ENCODE assay signal across 9 cellular contexts in the genomic region with DNA sequence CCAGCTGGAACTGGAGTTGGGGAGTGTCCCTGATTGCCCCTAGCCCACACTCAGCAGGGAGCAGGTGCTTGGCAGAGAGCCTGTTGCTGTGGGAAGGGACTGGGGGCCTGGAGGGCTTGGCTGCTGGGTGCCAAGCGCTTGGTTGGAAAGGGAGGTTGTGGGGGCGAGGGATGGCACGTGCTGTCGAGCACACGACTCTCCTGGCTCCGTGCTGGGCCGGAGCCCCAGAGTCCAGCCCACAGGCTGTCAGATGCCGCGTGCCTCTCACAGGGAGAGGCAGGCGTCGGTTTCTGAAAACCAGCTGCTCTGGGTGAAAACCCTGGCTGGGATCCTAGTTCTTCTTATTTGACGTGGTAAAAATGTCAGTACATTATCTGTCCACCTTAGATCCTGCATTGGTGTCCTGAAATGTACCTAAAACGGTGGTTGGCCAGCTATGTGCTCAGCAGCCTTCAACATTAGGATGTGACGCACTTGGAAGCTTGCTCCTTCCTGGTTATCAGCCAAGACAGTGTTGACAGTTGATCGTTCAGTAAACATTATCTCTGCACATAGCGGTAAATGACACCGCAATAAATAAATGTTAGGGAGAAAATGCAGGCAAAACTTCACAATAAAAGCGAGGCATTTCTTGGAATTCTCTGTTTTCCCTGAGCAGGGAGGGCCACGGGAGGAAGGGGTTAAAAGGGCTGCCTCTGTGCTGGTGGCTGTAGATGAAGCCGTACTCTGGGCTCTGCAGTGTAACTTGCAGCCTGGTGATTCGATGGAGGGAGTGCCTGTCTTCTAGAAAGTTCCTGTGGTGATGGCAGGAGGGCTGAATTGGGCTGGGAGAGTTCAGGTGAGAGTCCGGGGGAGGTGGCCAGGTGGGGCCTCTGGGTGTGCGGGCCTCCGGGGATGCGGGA. TPM values are rescaled to one million over a fixed set of nuclear protein-coding genes. Genes with fewer than 3 reads are reported as not detected.
DNase-seq lines count a peak whose midpoint lies in the region; ATAC-seq and TF ChIP-seq lines count a peak whose summit lies in the region.
"Had no signal": no experiment of that assay in that cellular context is flagged by ENCODE, and none has a peak within 500 bp of the region (broad histone marks: within the 10 kb centered on the region; RNA-seq: fewer than 3 reads in every experiment).

No MANE protein-coding gene starts in this region.

- no peaks in the 10 kb centered on the region for H3K9me3 ChIP-seq in CD4-positive, CD25-positive, alpha-beta regulatory T cell (ENCODE audit: control insufficient read depth in 2 of 2, low read length in 2 of 2)
- H3K9me3 ChIP-seq in neural progenitor cell (ENCODE audit: low read depth) = no peaks in the 10 kb centered on the region

- H3K9me3 Mint-ChIP-seq in CD4-positive, CD25-positive, alpha-beta regulatory T cell = peaks cover 0 to 1% (median 0%) of the 10 kb centered on the region in 7 donors
- no peaks in the 10 kb centered on the region for H3K9me3 Mint-ChIP-seq in neural progenitor cell
- H3K9me3 Mint-ChIP-seq in Calu3 (ENCODE audit: low read depth, unreplicated experiment) = peaks cover 8% of the 10 kb centered on the region
- H3K9me3 Mint-ChIP-seq: central memory CD8-positive, alpha-beta T cell had no signal

- no peak overlapping the region for H3K9ac ChIP-seq in neural progenitor cell

- no peaks in the 10 kb centered on the region for H3K27me3 Mint-ChIP-seq in CD4-positive, CD25-positive, alpha-beta regulatory T cell
- peaks cover 2% of the 10 kb centered on the region for H3K27me3 Mint-ChIP-seq in neural progenitor cell (ENCODE audit: insufficient read depth, low read depth)
- no peaks in the 10 kb centered on the region for H3K27me3 Mint-ChIP-seq in Calu3 (ENCODE audit: unreplicated experiment)
- H3K27me3 Mint-ChIP-seq: central memory CD8-positive, alpha-beta T cell had no signal

- H3K79me2 ChIP-seq in neural progenitor cell (ENCODE audit: low read depth) = no peaks in the 10 kb centered on the region

- peak overlapping the region in 2 of 3 donors; percentile 51 to 65 for H3K27ac Mint-ChIP-seq in CD4-positive, CD25-positive, alpha-beta regulatory T cell
- H3K27ac Mint-ChIP-seq in neural progenitor cell = no peak overlapping the region
- H3K27ac Mint-ChIP-seq in Calu3 (ENCODE audit: unreplicated experiment) = no peak overlapping the region

- H3K4me3 ChIP-seq in CD4-positive, CD25-positive, alpha-beta regulatory T cell (ENCODE audit: low read depth, low read length) = no peak overlapping the region
- H3K4me3 ChIP-seq in neural progenitor cell = no peak overlapping the region

- CTCF ChIA-PET in Calu3 (lab: Charles Lee) = no interaction called here

- no peaks in the 10 kb centered on the region for H3K36me3 ChIP-seq in CD4-positive, CD25-positive, alpha-beta regulatory T cell (ENCODE audit: control insufficient read depth, insufficient read depth, low read length)
- no peaks in the 10 kb centered on the region for H3K36me3 ChIP-seq in neural progenitor cell

- no peaks in the 10 kb centered on the region for H3K27me3 ChIP-seq in CD4-positive, CD25-positive, alpha-beta regulatory T cell (ENCODE audit: control insufficient read depth, insufficient read depth, low read length)
- H3K27me3 ChIP-seq in neural progenitor cell = no peaks in the 10 kb centered on the region

- no peak overlapping the region for H3K4me2 ChIP-seq in neural progenitor cell

- no peak overlapping the region for H2AFZ ChIP-seq in neural progenitor cell (replicated peaks)

- peaks cover 0 to 34% (median 8%) of the 10 kb centered on the region in 4 donors for H3K4me1 Mint-ChIP-seq in CD4-positive, CD25-positive, alpha-beta regulatory T cell
- peaks cover 23% of the 10 kb centered on the region for H3K4me1 Mint-ChIP-seq in neural progenitor cell
- peaks cover 23% of the 10 kb centered on the region for H3K4me1 Mint-ChIP-seq in Calu3 (ENCODE audit: low read depth, unreplicated experiment)

- TF ChIP-seq CTCF in neural progenitor cell (IDR thresholded peaks at IDR 0.05) = no peak
- TF ChIP-seq CTCF in Calu3 (IDR thresholded peaks at IDR 0.05; ENCODE audit: unreplicated experiment) = no peak

- no peaks in the 10 kb centered on the region for H3F3A ChIP-seq in neural progenitor cell (ENCODE audit: low read depth)

- no peaks in the 10 kb centered on the region for H4K20me1 ChIP-seq in neural progenitor cell (ENCODE audit: low read depth)

- no peak overlapping the region for H3K27ac ChIP-seq in CD4-positive, CD25-positive, alpha-beta regulatory T cell (ENCODE audit: insufficient read depth, low read length, poor library complexity, severe bottlenecking)
- H3K27ac ChIP-seq in neural progenitor cell = no peak overlapping the region

- intact Hi-C loops in Calu3 (cut with micrococcal nuclease; ENCODE audit: unreplicated experiment) = no loop called here

- H3K4me3 Mint-ChIP-seq in CD4-positive, CD25-positive, alpha-beta regulatory T cell = no peak overlapping the region
- no peak overlapping the region for H3K4me3 Mint-ChIP-seq in neural progenitor cell
- no peak overlapping the region for H3K4me3 Mint-ChIP-seq in Calu3 (ENCODE audit: low read depth, unreplicated experiment)
- H3K4me3 Mint-ChIP-seq: central memory CD8-positive, alpha-beta T cell had no signal

- H3K36me3 Mint-ChIP-seq in CD4-positive, CD25-positive, alpha-beta regulatory T cell = peaks cover 3% of the 10 kb centered on the region
- H3K36me3 Mint-ChIP-seq in neural progenitor cell = peaks cover 5% of the 10 kb centered on the region
- peaks cover 9% of the 10 kb centered on the region for H3K36me3 Mint-ChIP-seq in Calu3 (ENCODE audit: insufficient read depth, unreplicated experiment)

- no peak for ATAC-seq in CD4-positive, CD25-positive, alpha-beta regulatory T cell (ENCODE audit: low read depth in 2 of 2)
- ATAC-seq in GM18520 (IDR thresholded peaks at IDR 0.05; ENCODE audit: unreplicated experiment) = no peak

- H3K4me1 ChIP-seq in CD4-positive, CD25-positive, alpha-beta regulatory T cell (ENCODE audit: control insufficient read depth, insufficient read depth, low read length, poor library complexity, severe bottlenecking) = peaks cover 10% of the 10 kb centered on the region
- peaks cover 5% of the 10 kb centered on the region for H3K4me1 ChIP-seq in neural progenitor cell

- no peak for DNase-seq in CD4-positive, CD25-positive, alpha-beta regulatory T cell
- DNase-seq in NCI-H345 (lab: John Stamatoyannopoulos, UW) = peak; percentile 81
- DNase-seq in erythroblast (lab: John Stamatoyannopoulos, UW) = peak; percentile 22 to 53
- peak; percentile 32 for DNase-seq in occipital lobe (lab: John Stamatoyannopoulos, UW)
- no peak for DNase-seq in neural progenitor cell (ENCODE audit: low spot score)
- no peak for DNase-seq in Calu3
- no peak for DNase-seq in T-helper 1 cell

- peak; percentile 31 for TF ChIP-seq POLR2A in erythroblast (IDR thresholded peaks at IDR 0.05; ENCODE audit: low read length)

- no TSS peak for BruUV-seq in Calu3 (replicated peaks; lab: Mats Ljungman, UMichigan)

RNA-seq across cellular contexts. Expression of a gene that starts 29.2 kb away (rescaled TPM):
- 43.6 TPM for total RNA-seq in CD4-positive, CD25-positive, alpha-beta regulatory T cell
- 1 to 10 TPM; 7.0 to 9.8 (median 7.3) TPM for polyA plus RNA-seq in CD4-positive, CD25-positive, alpha-beta regulatory T cell
- 55.8 TPM for total RNA-seq in occipital lobe
- total RNA-seq in neural progenitor cell (ENCODE audit: low replicate concordance) = 30.2 and 32.2 TPM in 2 replicates
- 61.2 and 63.4 TPM in 2 replicates for total RNA-seq in Calu3 (2022)

Comparison
In these comparisons a context has a peak if more than half of its experiments do, and no peak if none do; other contexts are left out.
1. DNase-seq: peak in NCI-H345 (single experiment), erythroblast (2 of 2) and occipital lobe (single experiment); none in CD4-positive, CD25-positive, alpha-beta regulatory T cell (0 of 3), neural progenitor cell (single experiment), Calu3 (single experiment) and T-helper 1 cell (0 of 5).
2. H3K27ac Mint-ChIP-seq: peak in CD4-positive, CD25-positive, alpha-beta regulatory T cell (2 of 3); none in neural progenitor cell (single experiment) and Calu3 (single experiment).